Comparison of ENCODE assay signal across 8 cellular contexts in genomic region chr1:6624712-6625578, GRCh38. TPM values are rescaled to one million over a fixed set of nuclear protein-coding genes. Genes with fewer than 3 reads are reported as not detected.
A peak's percentile ranks its signal among the peaks of the same experiment; 100 is the strongest.
DNase-seq lines count a peak whose midpoint lies in the region; ATAC-seq and TF ChIP-seq lines count a peak whose summit lies in the region.

A gene with protein sequence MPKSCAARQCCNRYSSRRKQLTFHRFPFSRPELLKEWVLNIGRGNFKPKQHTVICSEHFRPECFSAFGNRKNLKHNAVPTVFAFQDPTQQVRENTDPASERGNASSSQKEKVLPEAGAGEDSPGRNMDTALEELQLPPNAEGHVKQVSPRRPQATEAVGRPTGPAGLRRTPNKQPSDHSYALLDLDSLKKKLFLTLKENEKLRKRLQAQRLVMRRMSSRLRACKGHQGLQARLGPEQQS (plus strand): TSS chr1:6624868. CDS start chr1:6625219, 351 bp downstream.

- POLR2A ChIA-PET in BJ (lab: Charles Lee), result interaction anchor here (0.9 kb wide), 1 partner anchor 11 kb away, joined by 5 read pairs; no protein-coding TSS in a partner anchor
- POLR2A ChIA-PET in activated CD8-positive, alpha-beta T cell treated with anti-CD3 and anti-CD28 coated beads for 36 hours (lab: Charles Lee), result interaction anchor here (1.0 to 1.5 kb wide), 5 partner anchors 10 to 24 kb away, joined by 3 to 6 read pairs (median 4); partner anchors contain the start of genes KLHL21 and PHF13

- CTCF ChIA-PET in BJ (lab: Yijun Ruan, JAX), result interaction anchor here (1.0 to 1.5 kb wide), 2 partner anchors 21 to 22 kb away, joined by 3 to 8 read pairs; no protein-coding TSS in a partner anchor
- CTCF ChIA-PET in activated CD8-positive, alpha-beta T cell treated with anti-CD3 and anti-CD28 coated beads for 36 hours (lab: Charles Lee), result interaction anchor here (1.2 to 2.1 kb wide), 3 partner anchors 21 to 70 kb away, joined by 5 to 7 read pairs (median 5); partner anchors contain the start of genes KLHL21, NOL9 and TAS1R1

- no peak for DNase-seq in BJ (ENCODE audit: low read depth)
- DNase-seq in NCI-H774 (lab: John Stamatoyannopoulos, UW), result peak; percentile 52
- peak; percentile 90 for DNase-seq in activated CD8-positive, alpha-beta T cell treated with anti-CD3 and anti-CD28 coated beads for 36 hours
- peak; percentile 92 for DNase-seq in lung (ENCODE audit: low spot score)
- DNase-seq in stimulated activated CD4-positive, alpha-beta T cell treated with anti-CD3 and anti-CD28 coated beads, TNF-alpha, amount 100 ng/mL, for 4 hours (ENCODE audit: low read depth in 3 of 3), result peak; percentile 81 to 87 (median 84)

- H3K4me3 ChIP-seq in BJ (ENCODE audit: low read depth, low read length) (peak within 1 kb of the TSS; percentile 71), ectodermal cell (ENCODE audit: insufficient read depth, low read depth, low read length) (peak within 1 kb of the TSS; percentile 84), lung (peak within 1 kb of the TSS; percentile 82)

- peak; percentile 85 for ATAC-seq in GM19035 (IDR thresholded peaks at IDR 0.05; ENCODE audit: unreplicated experiment)
- peak; percentile 75 for ATAC-seq in HG03342 (IDR thresholded peaks at IDR 0.05; ENCODE audit: unreplicated experiment)
- peak; percentile 98 for ATAC-seq in activated CD8-positive, alpha-beta T cell treated with anti-CD3 and anti-CD28 coated beads for 36 hours
- ATAC-seq in lung (ENCODE audit: insufficient read depth, low FRiP score), result peak; percentile 93

- no peaks in the 10 kb centered on the region for H3K9me3 Mint-ChIP-seq in activated CD8-positive, alpha-beta T cell treated with anti-CD3 and anti-CD28 coated beads for 36 hours

- intact Hi-C loops in activated CD8-positive, alpha-beta T cell treated with anti-CD3 and anti-CD28 coated beads for 36 hours (cut with micrococcal nuclease), result no loop called here

- WGBS in ectodermal cell, 2 experiments, result 2% methylated on average over 73 of the region's 73 CpGs
- 2 to 3% methylated on average over 47 to 73 of the region's 73 CpGs for WGBS in lung, 2 donors

- peaks cover 33% of the 10 kb centered on the region for H3K36me3 Mint-ChIP-seq in activated CD8-positive, alpha-beta T cell treated with anti-CD3 and anti-CD28 coated beads for 36 hours (ENCODE audit: low read depth)

- peak within 1 kb of the TSS; percentile 90 for H3K4me3 Mint-ChIP-seq in activated CD8-positive, alpha-beta T cell treated with anti-CD3 and anti-CD28 coated beads for 36 hours

- H3K9me3 ChIP-seq in ectodermal cell (ENCODE audit: control insufficient read depth, low read length) (no peaks in the 10 kb centered on the region), lung (ENCODE audit: control insufficient read depth in 2 of 2, insufficient read depth in 1 of 2, low read length in 1 of 2) (no peaks in the 10 kb centered on the region)

- TF ChIP-seq CTCF in BJ (IDR thresholded peaks at IDR 0.05; ENCODE audit: insufficient read depth, low read depth, low read length) (no peak), lung (IDR thresholded peaks at IDR 0.05; ENCODE audit: control extremely low read depth, extremely low read depth) (no peak)
- TF ChIP-seq CTCF in activated CD8-positive, alpha-beta T cell treated with anti-CD3 and anti-CD28 coated beads for 36 hours (IDR thresholded peaks at IDR 0.05), result peak; percentile 32

- H3K4me1 ChIP-seq in ectodermal cell (ENCODE audit: control insufficient read depth, insufficient read depth, low read length) (peaks cover 3% of the 10 kb centered on the region), lung (ENCODE audit: control insufficient read depth in 2 of 2, insufficient read depth in 2 of 2, low read length in 2 of 2) (peaks cover 0 to 5% of the 10 kb centered on the region in 2 donors)

- H3K27me3 ChIP-seq in BJ (ENCODE audit: control insufficient read depth, insufficient read depth, low read length) (no peaks in the 10 kb centered on the region), ectodermal cell (ENCODE audit: control insufficient read depth, insufficient read depth, low read length, poor library complexity, severe bottlenecking) (no peaks in the 10 kb centered on the region), lung (ENCODE audit: control insufficient read depth, insufficient read depth) (no peaks in the 10 kb centered on the region)

- peak within 1 kb of the TSS; percentile 84 for H3K27ac Mint-ChIP-seq in activated CD8-positive, alpha-beta T cell treated with anti-CD3 and anti-CD28 coated beads for 36 hours

- H3K36me3 ChIP-seq in BJ (ENCODE audit: control insufficient read depth, insufficient read depth, low read length) (peaks cover 46% of the 10 kb centered on the region), ectodermal cell (ENCODE audit: control insufficient read depth, insufficient read depth, low read length) (peaks cover 45% of the 10 kb centered on the region), lung (ENCODE audit: control insufficient read depth in 2 of 2, insufficient read depth in 2 of 2, low read length in 2 of 2) (peaks cover 7 to 41% of the 10 kb centered on the region in 2 donors)

- peak within 1 kb of the TSS; percentile 86 for H3K27ac ChIP-seq in ectodermal cell (ENCODE audit: insufficient read depth, low read depth, low read length, poor library complexity, severe bottlenecking)
- peak within 1 kb of the TSS; percentile 73 to 81 for H3K27ac ChIP-seq in lung (ENCODE audit: low read depth in 1 of 2, low read length in 1 of 2)

- peaks cover 26% of the 10 kb centered on the region for H3K4me1 Mint-ChIP-seq in activated CD8-positive, alpha-beta T cell treated with anti-CD3 and anti-CD28 coated beads for 36 hours (ENCODE audit: low read depth)

- H3K27me3 Mint-ChIP-seq in activated CD8-positive, alpha-beta T cell treated with anti-CD3 and anti-CD28 coated beads for 36 hours, result no peaks in the 10 kb centered on the region

RNA-seq across cellular contexts. Expression of the gene that starts here (rescaled TPM):
- polyA plus RNA-seq in BJ (2011; rRNA removed) (8.6 and 12.5 TPM in 2 replicates), lung (10 to 100 TPM; 17.8 to 23.8 TPM)
- 5.8 and 13.6 TPM in 2 replicates for polyA minus RNA-seq in BJ (2011; rRNA and poly(A)+ RNA removed)
- total RNA-seq in activated CD8-positive, alpha-beta T cell treated with anti-CD3 and anti-CD28 coated beads for 36 hours, result 10 to 100 TPM; 19.0 to 24.5 TPM
- polyA plus RNA-seq in ectodermal cell (2013, experiment 1 of 4), result 26.1 TPM
- 20.9 TPM for polyA plus RNA-seq in ectodermal cell (2013, experiment 2 of 4)
- polyA plus RNA-seq in ectodermal cell (2013, experiment 3 of 4), result 25.2 TPM
- 25.7 TPM for polyA plus RNA-seq in ectodermal cell (2013, experiment 4 of 4)
- 10 to 100 TPM; 12.6 to 26.5 TPM for total RNA-seq in lung
